Comparison of ENCODE assay signal across 17 cellular contexts in the genomic region with DNA sequence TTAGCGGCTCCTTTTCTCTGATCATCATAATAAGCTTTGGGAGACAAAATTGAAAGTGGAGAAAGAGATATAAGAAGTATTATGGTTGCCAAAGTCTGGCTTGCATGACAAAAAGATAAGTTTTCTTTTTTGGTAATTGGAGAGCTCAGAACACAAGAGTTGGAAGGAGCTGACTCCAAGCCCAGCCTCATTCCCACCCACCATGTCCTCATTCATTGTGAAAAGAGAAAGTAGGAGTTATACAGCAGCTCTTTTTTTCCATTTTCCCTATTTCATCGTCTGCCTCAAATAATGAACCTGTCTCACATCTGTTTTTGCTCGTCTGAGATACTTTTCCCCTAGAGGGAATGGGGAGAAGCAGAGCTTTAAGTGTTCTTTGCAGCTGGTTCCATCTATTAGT. TPM values are rescaled to one million over a fixed set of nuclear protein-coding genes. Genes with fewer than 3 reads are reported as not detected.
DNase-seq lines count a peak whose midpoint lies in the region; ATAC-seq and TF ChIP-seq lines count a peak whose summit lies in the region.
"Had no signal": no experiment of that assay in that cellular context is flagged by ENCODE, and none has a peak within 500 bp of the region (broad histone marks: within the 10 kb centered on the region; RNA-seq: fewer than 3 reads in every experiment).

No MANE protein-coding gene starts in this region.

- H3K27ac ChIP-seq in angular gyrus (ENCODE audit: low read depth, low read length): peak overlapping the region; percentile 34
- H3K27ac ChIP-seq in dorsolateral prefrontal cortex: peak overlapping the region in 49 of 59 donors; percentile 1 to 94 (median 63)
- H3K27ac ChIP-seq: C4-2B had no signal

- no peak overlapping the region for H3K4me3 Mint-ChIP-seq in activated naive CD4-positive, alpha-beta T cell treated with anti-CD3 and anti-CD28 coated beads for 36 hours
- no peak overlapping the region for H3K4me3 Mint-ChIP-seq in T-cell
- H3K4me3 Mint-ChIP-seq: B cell; CD4-positive, alpha-beta memory T cell had no signal

- H3K27ac Mint-ChIP-seq in activated naive CD4-positive, alpha-beta T cell treated with anti-CD3 and anti-CD28 coated beads for 36 hours: peak overlapping the region; percentile 39
- peak overlapping the region in 1 of 2 donors; percentile 18 for H3K27ac Mint-ChIP-seq in activated naive CD4-positive, alpha-beta T cell treated with anti-CD3 and anti-CD28 coated beads, Interleukin-2, amount 50 U/mL, for 72 hours
- H3K27ac Mint-ChIP-seq in T-cell: no peak overlapping the region
- H3K27ac Mint-ChIP-seq: B cell had no signal

- POLR2A ChIA-PET in T-cell (lab: Charles Lee): no interaction called here

- ATAC-seq in activated naive CD4-positive, alpha-beta T cell treated with anti-CD3 and anti-CD28 coated beads, Interleukin-2, amount 50 U/mL, for 72 hours: no peak
- no peak for ATAC-seq in T-cell (replicated peaks in 1 of 4)
- ATAC-seq: HepG2 had no signal

- H3K4me1 Mint-ChIP-seq in activated naive CD4-positive, alpha-beta T cell treated with anti-CD3 and anti-CD28 coated beads for 36 hours (ENCODE audit: low read depth): no peaks in the 10 kb centered on the region
- peaks cover 0 to 5% (median 0%) of the 10 kb centered on the region in 3 donors for H3K4me1 Mint-ChIP-seq in T-cell
- H3K4me1 Mint-ChIP-seq: B cell had no signal

- H3K9me3 Mint-ChIP-seq in activated naive CD4-positive, alpha-beta T cell treated with anti-CD3 and anti-CD28 coated beads for 36 hours: no peaks in the 10 kb centered on the region
- H3K9me3 Mint-ChIP-seq in activated naive CD4-positive, alpha-beta T cell treated with anti-CD3 and anti-CD28 coated beads, Interleukin-2, amount 50 U/mL, for 72 hours: no peaks in the 10 kb centered on the region
- H3K9me3 Mint-ChIP-seq in T-cell: no peaks in the 10 kb centered on the region

- CTCF ChIA-PET in activated naive CD4-positive, alpha-beta T cell treated with anti-CD3 and anti-CD28 coated beads for 36 hours (lab: Charles Lee): no interaction called here
- CTCF ChIA-PET in T-cell (lab: Charles Lee): no interaction called here

- intact Hi-C loops in activated naive CD4-positive, alpha-beta T cell treated with anti-CD3 and anti-CD28 coated beads for 36 hours (cut with micrococcal nuclease): no loop called here
- intact Hi-C loops in dorsolateral prefrontal cortex (cut with DNase I): no loop called here

- H3K27me3 ChIP-seq in dorsolateral prefrontal cortex: no peaks in the 10 kb centered on the region

- no peak for TF ChIP-seq CTCF in dorsolateral prefrontal cortex (IDR thresholded peaks at IDR 0.05 in 54 of 56, conservative IDR thresholded peaks at IDR 0.05 in 2 of 56; ENCODE audit: low read depth in 1 of 56, partially characterized antibody in 56 of 56)

- DNase-seq in activated naive CD4-positive, alpha-beta T cell treated with anti-CD3 and anti-CD28 coated beads for 36 hours: no peak
- DNase-seq in activated naive CD4-positive, alpha-beta T cell treated with anti-CD3 and anti-CD28 coated beads, Interleukin-2, amount 50 U/mL, for 72 hours (ENCODE audit: low spot score in 2 of 2): no peak
- DNase-seq in dorsolateral prefrontal cortex: peak in 1 of 10 donors; percentile 45
- DNase-seq in superior temporal gyrus (ENCODE audit: extremely low spot score): peak; percentile 51
- no peak for DNase-seq in T-cell
- no peak for DNase-seq in AG20443 (ENCODE audit: low spot score)
- no peak for DNase-seq in RKO (ENCODE audit: low spot score)
- DNase-seq: ACHN; CD4-positive, alpha-beta memory T cell; DMS79 had no signal

- peaks cover 17% of the 10 kb centered on the region for H3K36me3 Mint-ChIP-seq in activated naive CD4-positive, alpha-beta T cell treated with anti-CD3 and anti-CD28 coated beads for 36 hours (ENCODE audit: low read depth)
- H3K36me3 Mint-ChIP-seq in activated naive CD4-positive, alpha-beta T cell treated with anti-CD3 and anti-CD28 coated beads, Interleukin-2, amount 50 U/mL, for 72 hours: peaks cover 6% of the 10 kb centered on the region in 2 donors
- H3K36me3 Mint-ChIP-seq in T-cell: peaks cover 59% of the 10 kb centered on the region

- no peaks in the 10 kb centered on the region for H3K27me3 Mint-ChIP-seq in activated naive CD4-positive, alpha-beta T cell treated with anti-CD3 and anti-CD28 coated beads for 36 hours (ENCODE audit: low read depth)
- no peaks in the 10 kb centered on the region for H3K27me3 Mint-ChIP-seq in T-cell
- H3K27me3 Mint-ChIP-seq: B cell; CD4-positive, alpha-beta memory T cell had no signal

- H3K4me3 ChIP-seq in dorsolateral prefrontal cortex: no peak overlapping the region
- H3K4me3 ChIP-seq: HAP-1 had no signal

RNA-seq across cellular contexts. Expression of gene AGT, which starts 34.8 kb away (rescaled TPM):
- total RNA-seq in activated naive CD4-positive, alpha-beta T cell treated with anti-CD3 and anti-CD28 coated beads for 36 hours: not detected
- total RNA-seq in activated naive CD4-positive, alpha-beta T cell treated with anti-CD3 and anti-CD28 coated beads, Interleukin-2, amount 50 U/mL, for 72 hours: not detected
- total RNA-seq in dorsolateral prefrontal cortex (100 to 1,000 TPM in 114 of 120 experiments, 10 to 100 TPM in 6; 75.7 to 327 (median 176) TPM), T-cell (1 to 10 TPM in 2 of 5 donors, under 1 TPM in 1, not detected in 2; 0.92 to 1.5 (median 1.2) TPM)
- total RNA-seq: B cell; CD4-positive, alpha-beta memory T cell; G401; H1 had no signal

RNA-seq across cellular contexts. Expression of gene COG2, which starts 36.9 kb away (rescaled TPM):
- total RNA-seq in activated naive CD4-positive, alpha-beta T cell treated with anti-CD3 and anti-CD28 coated beads for 36 hours: 10 to 100 TPM; 19.9 to 22.1 TPM
- total RNA-seq in activated naive CD4-positive, alpha-beta T cell treated with anti-CD3 and anti-CD28 coated beads, Interleukin-2, amount 50 U/mL, for 72 hours: 10 to 100 TPM in 1 of 2 donors, 1 to 10 TPM in 1; 9.8 to 30.8 TPM
- total RNA-seq in dorsolateral prefrontal cortex: 10 to 100 TPM; 23.2 to 41.1 (median 30.6) TPM
- 10 to 100 TPM; 30.5 to 38.6 (median 37.1) TPM for total RNA-seq in T-cell

Comparison
In these comparisons a context has a peak if more than half of its experiments do, and no peak if none do; other contexts are left out.
1. RNA of gene AGT, which starts 34.8 kb away (total RNA-seq): 75.7 to 327 TPM in dorsolateral prefrontal cortex; 0.92 to 1.5 TPM in T-cell, not detected in activated naive CD4-positive, alpha-beta T cell treated with anti-CD3 and anti-CD28 coated beads for 36 hours and not detected in activated naive CD4-positive, alpha-beta T cell treated with anti-CD3 and anti-CD28 coated beads, Interleukin-2, amount 50 U/mL, for 72 hours; every median in the first group is over 10 times any median in the second.